ENCODE assay signal across 20 cellular contexts in the genomic region with DNA sequence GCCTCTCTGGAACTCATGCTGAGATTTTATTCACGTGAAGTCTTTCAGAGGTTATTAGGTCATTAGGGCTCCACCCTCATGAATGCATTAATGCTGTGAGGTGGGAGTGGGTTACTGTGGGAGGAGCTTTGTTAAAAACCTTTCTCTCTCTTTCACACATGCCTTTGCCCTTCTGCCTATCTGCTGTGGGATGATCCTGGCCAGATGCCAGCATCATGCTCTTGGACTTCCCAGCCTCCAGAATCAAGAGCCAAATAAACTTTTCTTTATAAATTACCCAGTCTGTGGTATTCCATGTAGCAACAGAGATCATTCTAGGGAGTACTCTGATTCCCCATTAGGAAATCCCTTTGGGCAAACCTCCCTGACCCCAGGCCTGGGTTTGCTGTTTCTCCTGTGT.
"Had no signal": no experiment of that assay in that cellular context is flagged by ENCODE, and none has a peak within 500 bp of the region (broad histone marks: within the 10 kb centered on the region; RNA-seq: fewer than 3 reads in every experiment).

No MANE protein-coding gene starts in this region.

- H3K9me3 ChIP-seq: SK-N-SH had no signal

- DNase-seq: IMR-90, Kasumi-1, NCI-H1092 treated with DMSO at 0.1 percent for 48 hours, NCI-H1436, NCI-H187, NCI-H2029, NCI-H2081 treated with DMSO at 0.1 percent for 48 hours, NCI-H2171, NCI-H226, NCI-H446, NCI-H510A, NCI-H524 treated with DMSO at 0.1 percent for 48 hours, NCI-H69, NCI-H774, PC-3, SHP77, SK-N-SH, SW 1271 had no signal

- H3K27ac ChIP-seq: KMS-11, RWPE1 had no signal
